In the genomic region with DNA sequence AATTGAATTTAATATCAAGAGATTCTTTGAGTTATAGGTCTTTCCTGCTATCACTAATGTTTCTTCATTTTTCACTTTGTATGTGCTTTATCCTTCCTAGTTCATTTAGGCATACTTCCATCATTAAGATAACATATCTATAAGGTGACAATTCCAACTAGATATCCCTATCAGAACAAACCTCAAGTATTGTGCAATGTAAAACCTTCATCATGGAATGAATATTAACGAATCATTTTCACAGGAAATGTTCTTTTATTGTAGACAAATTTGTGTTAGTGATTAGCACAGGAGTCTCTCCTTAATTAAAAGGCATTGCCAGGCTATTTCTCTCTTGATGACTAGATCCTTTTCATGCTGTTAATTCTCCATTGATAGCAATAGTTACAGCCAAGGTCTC, we compare ENCODE assay signal across 28 cellular contexts.
"Had no signal": no experiment of that assay in that cellular context is flagged by ENCODE, and none has a peak within 500 bp of the region (broad histone marks: within the 10 kb centered on the region; RNA-seq: fewer than 3 reads in every experiment).

No MANE protein-coding gene starts in this region.

- H3K27ac ChIP-seq: colonic mucosa, coronary artery, dorsolateral prefrontal cortex, epithelial cell of prostate, esophagus muscularis mucosa, esophagus squamous epithelium, foreskin keratinocyte, gastrocnemius medialis, gastroesophageal sphincter, heart left ventricle, heart right ventricle had no signal

- H3K4me3 ChIP-seq: colonic mucosa, coronary artery, dorsolateral prefrontal cortex, esophagus muscularis mucosa, esophagus squamous epithelium, gastrocnemius medialis, gastroesophageal sphincter, heart left ventricle, heart right ventricle had no signal

- H3K4me1 ChIP-seq: colonic mucosa, esophagus muscularis mucosa, esophagus squamous epithelium, foreskin keratinocyte, gastrocnemius medialis, gastroesophageal sphincter, heart left ventricle, heart right ventricle had no signal

- FAIRE-seq: colon, endometrium, endothelial cell of umbilical vein, frontal cortex had no signal

- H3K36me3 ChIP-seq: colonic mucosa, esophagus muscularis mucosa, esophagus squamous epithelium, gastrocnemius medialis, gastroesophageal sphincter, heart left ventricle, heart right ventricle had no signal

- H3K9me3 ChIP-seq: colonic mucosa, esophagus muscularis mucosa, esophagus squamous epithelium, gastrocnemius medialis, gastroesophageal sphincter, heart left ventricle, heart right ventricle had no signal

- ATAC-seq: effector memory CD8-positive, alpha-beta T cell; esophagus mucosa; foreskin keratinocyte; gastrocnemius medialis; gastroesophageal sphincter; heart left ventricle; heart right ventricle had no signal

- DNase-seq: colonic mucosa; cortex of kidney; dermis blood vessel endothelial cell; dorsolateral prefrontal cortex; effector CD4-positive, alpha-beta T cell; effector CD8-positive, alpha-beta T cell; effector memory CD4-positive, alpha-beta T cell; effector memory CD8-positive, alpha-beta T cell; endodermal cell; erythroblast; esophagus squamous epithelium; foreskin fibroblast; foreskin keratinocyte; foreskin melanocyte; gastrocnemius medialis; glutamatergic neuron; head of caudate nucleus; heart left ventricle; heart right ventricle had no signal

- H3K27me3 ChIP-seq: colonic mucosa, esophagus muscularis mucosa, esophagus squamous epithelium, foreskin keratinocyte, gastrocnemius medialis, gastroesophageal sphincter, heart left ventricle, heart right ventricle had no signal
